Comparison of ENCODE assay signal across 14 cellular contexts in the genomic region with DNA sequence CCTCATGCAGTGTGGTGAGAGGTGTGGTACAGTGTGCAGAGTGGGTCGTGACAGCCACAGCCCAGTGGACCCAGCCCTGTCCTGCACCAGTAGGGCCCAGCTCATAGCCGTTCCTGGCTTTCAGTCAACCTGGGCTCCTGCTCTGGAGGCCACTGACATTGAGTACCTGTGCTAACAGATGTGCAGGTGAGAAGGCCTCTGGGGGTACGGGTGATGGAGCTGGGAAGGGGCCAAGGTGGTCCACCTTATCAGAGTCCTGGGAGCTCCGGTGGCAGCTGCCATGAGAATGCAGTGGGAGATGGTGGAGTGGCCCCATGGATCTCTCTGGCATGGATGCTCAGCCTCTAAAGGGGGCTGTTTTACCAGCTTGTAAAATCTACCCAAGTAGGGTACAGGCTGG. TPM values are rescaled to one million over a fixed set of nuclear protein-coding genes. Genes with fewer than 3 reads are reported as not detected.
DNase-seq lines count a peak whose midpoint lies in the region; ATAC-seq and TF ChIP-seq lines count a peak whose summit lies in the region.
"Had no signal": no experiment of that assay in that cellular context is flagged by ENCODE, and none has a peak within 500 bp of the region (broad histone marks: within the 10 kb centered on the region; RNA-seq: fewer than 3 reads in every experiment).

No MANE protein-coding gene starts in this region.

- TF ChIP-seq CTCF in WTC11 (IDR thresholded peaks at IDR 0.05) (no peak), GM13976 (IDR thresholded peaks at IDR 0.05; ENCODE audit: borderline replicate concordance, control extremely low read depth, extremely low read depth, insufficient read depth, missing control alignments) (no peak)

- peak; percentile 56 for DNase-seq in activated effector memory CD4-positive, alpha-beta T cell treated with anti-CD3 and anti-CD28 coated beads, Interleukin-2, amount 50 U/mL, for 16 hours
- DNase-seq in activated effector memory CD4-positive, alpha-beta T cell treated with Interleukin-2 at 50 U/mL for 16 hours, result no peak
- no peak for DNase-seq in WTC11 (ENCODE audit: low spot score)
- DNase-seq in mesenteric fat pad (ENCODE audit: low spot score), result peak; percentile 62
- DNase-seq in stimulated activated effector memory CD8-positive, alpha-beta T cell treated with anti-CD3 and anti-CD28 coated beads, Interleukin-12 subunit alpha, Interleukin-12 subunit beta, amount 100 ng/mL, for 72 hours (ENCODE audit: low spot score in 2 of 2), result no peak
- no peak for DNase-seq in GM13976 (ENCODE audit: low spot score)
- DNase-seq: AML-193; Caco-2; CD4-positive, alpha-beta T cell; GOT3; H9 had no signal

- peaks cover 3% of the 10 kb centered on the region for H3K4me1 Mint-ChIP-seq in WTC11
- peaks cover 14% of the 10 kb centered on the region for H3K4me1 Mint-ChIP-seq in stimulated activated effector memory CD8-positive, alpha-beta T cell treated with anti-CD3 and anti-CD28 coated beads, Interleukin-12 subunit alpha, Interleukin-12 subunit beta, amount 100 ng/mL, for 72 hours

- peaks cover 21% of the 10 kb centered on the region for H3K27me3 Mint-ChIP-seq in WTC11 (ENCODE audit: low read depth)
- H3K27me3 Mint-ChIP-seq: IgD-negative memory B cell had no signal

- no peak for ATAC-seq in WTC11
- no peak for ATAC-seq in stimulated activated effector memory CD8-positive, alpha-beta T cell treated with anti-CD3 and anti-CD28 coated beads, Interleukin-12 subunit alpha, Interleukin-12 subunit beta, amount 100 ng/mL, for 72 hours
- no peak for ATAC-seq in GM18861 (IDR thresholded peaks at IDR 0.05; ENCODE audit: unreplicated experiment)
- ATAC-seq: HepG2 had no signal

- 0 out of 2 replicates have a peak overlapping the region, but pooled peaks have one; percentile 21 for H3K27ac Mint-ChIP-seq in WTC11
- peak overlapping the region; percentile 29 for H3K27ac Mint-ChIP-seq in stimulated activated effector memory CD8-positive, alpha-beta T cell treated with anti-CD3 and anti-CD28 coated beads, Interleukin-12 subunit alpha, Interleukin-12 subunit beta, amount 100 ng/mL, for 72 hours
- H3K27ac Mint-ChIP-seq: CD4-positive, alpha-beta T cell; H9 had no signal

- H3K9me3 Mint-ChIP-seq in WTC11, result no peaks in the 10 kb centered on the region
- no peaks in the 10 kb centered on the region for H3K9me3 Mint-ChIP-seq in stimulated activated effector memory CD8-positive, alpha-beta T cell treated with anti-CD3 and anti-CD28 coated beads, Interleukin-12 subunit alpha, Interleukin-12 subunit beta, amount 100 ng/mL, for 72 hours
- H3K9me3 Mint-ChIP-seq: CD4-positive, alpha-beta T cell; H9; IgD-negative memory B cell had no signal

- POLR2A ChIA-PET in WTC11 (lab: Charles Lee), result no interaction called here

- CTCF ChIA-PET in WTC11 (lab: Charles Lee), result no interaction called here

- H3K4me3 Mint-ChIP-seq in WTC11, result no peak overlapping the region
- no peak overlapping the region for H3K4me3 Mint-ChIP-seq in stimulated activated effector memory CD8-positive, alpha-beta T cell treated with anti-CD3 and anti-CD28 coated beads, Interleukin-12 subunit alpha, Interleukin-12 subunit beta, amount 100 ng/mL, for 72 hours
- H3K4me3 Mint-ChIP-seq: CD4-positive, alpha-beta T cell; H9 had no signal

- H3K36me3 Mint-ChIP-seq in WTC11, result no peaks in the 10 kb centered on the region
- no peaks in the 10 kb centered on the region for H3K36me3 Mint-ChIP-seq in stimulated activated effector memory CD8-positive, alpha-beta T cell treated with anti-CD3 and anti-CD28 coated beads, Interleukin-12 subunit alpha, Interleukin-12 subunit beta, amount 100 ng/mL, for 72 hours

- in situ Hi-C loops in GM13976 (cut with MboI; ENCODE audit: low sequenced_read_pairs, unreplicated experiment), result no loop called here

TF ChIP-seq in WTC11, 78 proteins besides CTCF, POLR2A, EP300 and RAD21:
- TF ChIP-seq SMAD4 (CRISPR knock-in tag; IDR thresholded peaks at IDR 0.05), result no peak
- TF ChIP-seq, protein P1, sequence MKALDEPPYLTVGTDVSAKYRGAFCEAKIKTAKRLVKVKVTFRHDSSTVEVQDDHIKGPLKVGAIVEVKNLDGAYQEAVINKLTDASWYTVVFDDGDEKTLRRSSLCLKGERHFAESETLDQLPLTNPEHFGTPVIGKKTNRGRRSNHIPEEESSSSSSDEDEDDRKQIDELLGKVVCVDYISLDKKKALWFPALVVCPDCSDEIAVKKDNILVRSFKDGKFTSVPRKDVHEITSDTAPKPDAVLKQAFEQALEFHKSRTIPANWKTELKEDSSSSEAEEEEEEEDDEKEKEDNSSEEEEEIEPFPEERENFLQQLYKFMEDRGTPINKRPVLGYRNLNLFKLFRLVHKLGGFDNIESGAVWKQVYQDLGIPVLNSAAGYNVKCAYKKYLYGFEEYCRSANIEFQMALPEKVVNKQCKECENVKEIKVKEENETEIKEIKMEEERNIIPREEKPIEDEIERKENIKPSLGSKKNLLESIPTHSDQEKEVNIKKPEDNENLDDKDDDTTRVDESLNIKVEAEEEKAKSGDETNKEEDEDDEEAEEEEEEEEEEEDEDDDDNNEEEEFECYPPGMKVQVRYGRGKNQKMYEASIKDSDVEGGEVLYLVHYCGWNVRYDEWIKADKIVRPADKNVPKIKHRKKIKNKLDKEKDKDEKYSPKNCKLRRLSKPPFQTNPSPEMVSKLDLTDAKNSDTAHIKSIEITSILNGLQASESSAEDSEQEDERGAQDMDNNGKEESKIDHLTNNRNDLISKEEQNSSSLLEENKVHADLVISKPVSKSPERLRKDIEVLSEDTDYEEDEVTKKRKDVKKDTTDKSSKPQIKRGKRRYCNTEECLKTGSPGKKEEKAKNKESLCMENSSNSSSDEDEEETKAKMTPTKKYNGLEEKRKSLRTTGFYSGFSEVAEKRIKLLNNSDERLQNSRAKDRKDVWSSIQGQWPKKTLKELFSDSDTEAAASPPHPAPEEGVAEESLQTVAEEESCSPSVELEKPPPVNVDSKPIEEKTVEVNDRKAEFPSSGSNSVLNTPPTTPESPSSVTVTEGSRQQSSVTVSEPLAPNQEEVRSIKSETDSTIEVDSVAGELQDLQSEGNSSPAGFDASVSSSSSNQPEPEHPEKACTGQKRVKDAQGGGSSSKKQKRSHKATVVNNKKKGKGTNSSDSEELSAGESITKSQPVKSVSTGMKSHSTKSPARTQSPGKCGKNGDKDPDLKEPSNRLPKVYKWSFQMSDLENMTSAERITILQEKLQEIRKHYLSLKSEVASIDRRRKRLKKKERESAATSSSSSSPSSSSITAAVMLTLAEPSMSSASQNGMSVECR (CRISPR knock-in tag; IDR thresholded peaks at IDR 0.05; ENCODE audit: borderline replicate concordance), result no peak
- TF ChIP-seq, protein P2, sequence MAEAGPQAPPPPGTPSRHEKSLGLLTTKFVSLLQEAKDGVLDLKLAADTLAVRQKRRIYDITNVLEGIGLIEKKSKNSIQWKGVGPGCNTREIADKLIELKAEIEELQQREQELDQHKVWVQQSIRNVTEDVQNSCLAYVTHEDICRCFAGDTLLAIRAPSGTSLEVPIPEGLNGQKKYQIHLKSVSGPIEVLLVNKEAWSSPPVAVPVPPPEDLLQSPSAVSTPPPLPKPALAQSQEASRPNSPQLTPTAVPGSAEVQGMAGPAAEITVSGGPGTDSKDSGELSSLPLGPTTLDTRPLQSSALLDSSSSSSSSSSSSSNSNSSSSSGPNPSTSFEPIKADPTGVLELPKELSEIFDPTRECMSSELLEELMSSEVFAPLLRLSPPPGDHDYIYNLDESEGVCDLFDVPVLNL (CRISPR knock-in tag; IDR thresholded peaks at IDR 0.05; ENCODE audit: borderline replicate concordance, low read depth), result no peak
- TF ChIP-seq JUN (CRISPR knock-in tag; IDR thresholded peaks at IDR 0.05), result no peak
- TF ChIP-seq GRHL2 (CRISPR knock-in tag; IDR thresholded peaks at IDR 0.05; ENCODE audit: insufficient replicate concordance, severe bottlenecking), result no peak
- no peak for TF ChIP-seq TP53 (CRISPR knock-in tag; IDR thresholded peaks at IDR 0.05)
- TF ChIP-seq, protein P3, sequence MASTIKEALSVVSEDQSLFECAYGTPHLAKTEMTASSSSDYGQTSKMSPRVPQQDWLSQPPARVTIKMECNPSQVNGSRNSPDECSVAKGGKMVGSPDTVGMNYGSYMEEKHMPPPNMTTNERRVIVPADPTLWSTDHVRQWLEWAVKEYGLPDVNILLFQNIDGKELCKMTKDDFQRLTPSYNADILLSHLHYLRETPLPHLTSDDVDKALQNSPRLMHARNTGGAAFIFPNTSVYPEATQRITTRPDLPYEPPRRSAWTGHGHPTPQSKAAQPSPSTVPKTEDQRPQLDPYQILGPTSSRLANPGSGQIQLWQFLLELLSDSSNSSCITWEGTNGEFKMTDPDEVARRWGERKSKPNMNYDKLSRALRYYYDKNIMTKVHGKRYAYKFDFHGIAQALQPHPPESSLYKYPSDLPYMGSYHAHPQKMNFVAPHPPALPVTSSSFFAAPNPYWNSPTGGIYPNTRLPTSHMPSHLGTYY (CRISPR knock-in tag; IDR thresholded peaks at IDR 0.05), result no peak
- no peak for TF ChIP-seq SP1 (CRISPR knock-in tag; conservative IDR thresholded peaks at IDR 0.05)
- TF ChIP-seq ZNF317 (CRISPR knock-in tag; IDR thresholded peaks at IDR 0.05; ENCODE audit: borderline replicate concordance, low read depth), result no peak
- TF ChIP-seq NR3C1 (CRISPR knock-in tag; conservative IDR thresholded peaks at IDR 0.05; ENCODE audit: low read depth), result no peak
- TF ChIP-seq RORB (CRISPR knock-in tag; IDR thresholded peaks at IDR 0.05), result no peak

RNA-seq across cellular contexts. Expression of a gene that starts 6.1 kb away (rescaled TPM):
- 122 to 167 TPM (median 124 TPM) in 3 replicates for total RNA-seq in WTC11 (2021)
- 49.8 TPM for total RNA-seq in mesenteric fat pad

RNA-seq across cellular contexts. Expression of a gene that starts 28.8 kb away (rescaled TPM):
- total RNA-seq in WTC11 (2021), result 5.5 to 6.0 TPM (median 5.7 TPM) in 3 replicates
- total RNA-seq in mesenteric fat pad, result 6.2 TPM
- total RNA-seq: HepG2 had no signal

RNA-seq across cellular contexts. Expression of a gene that starts 40.0 kb away (rescaled TPM):
- 0.85 to 1.2 TPM (median 1.1 TPM) in 3 replicates for total RNA-seq in WTC11 (2021)
- total RNA-seq in mesenteric fat pad, result 49.2 TPM
- total RNA-seq: Caco-2; CD4-positive, alpha-beta T cell; HepG2 had no signal

Comparison
In these comparisons a context has a peak if more than half of its experiments do, and no peak if none do; other contexts are left out.
1. DNase-seq: peak in activated effector memory CD4-positive, alpha-beta T cell treated with anti-CD3 and anti-CD28 coated beads, Interleukin-2, amount 50 U/mL, for 16 hours (single experiment) and mesenteric fat pad (single experiment); none in activated effector memory CD4-positive, alpha-beta T cell treated with Interleukin-2 at 50 U/mL for 16 hours (single experiment), WTC11 (single experiment), stimulated activated effector memory CD8-positive, alpha-beta T cell treated with anti-CD3 and anti-CD28 coated beads, Interleukin-12 subunit alpha, Interleukin-12 subunit beta, amount 100 ng/mL, for 72 hours (0 of 2) and GM13976 (single experiment).
2. RNA of a gene that starts 40.0 kb away (total RNA-seq): 49.2 TPM in mesenteric fat pad (single experiment); 0.85 to 1.2 TPM in WTC11; every median in the first group is over 10 times any median in the second.